1 cellular context compared by ENCODE assay signal in the genomic region with DNA sequence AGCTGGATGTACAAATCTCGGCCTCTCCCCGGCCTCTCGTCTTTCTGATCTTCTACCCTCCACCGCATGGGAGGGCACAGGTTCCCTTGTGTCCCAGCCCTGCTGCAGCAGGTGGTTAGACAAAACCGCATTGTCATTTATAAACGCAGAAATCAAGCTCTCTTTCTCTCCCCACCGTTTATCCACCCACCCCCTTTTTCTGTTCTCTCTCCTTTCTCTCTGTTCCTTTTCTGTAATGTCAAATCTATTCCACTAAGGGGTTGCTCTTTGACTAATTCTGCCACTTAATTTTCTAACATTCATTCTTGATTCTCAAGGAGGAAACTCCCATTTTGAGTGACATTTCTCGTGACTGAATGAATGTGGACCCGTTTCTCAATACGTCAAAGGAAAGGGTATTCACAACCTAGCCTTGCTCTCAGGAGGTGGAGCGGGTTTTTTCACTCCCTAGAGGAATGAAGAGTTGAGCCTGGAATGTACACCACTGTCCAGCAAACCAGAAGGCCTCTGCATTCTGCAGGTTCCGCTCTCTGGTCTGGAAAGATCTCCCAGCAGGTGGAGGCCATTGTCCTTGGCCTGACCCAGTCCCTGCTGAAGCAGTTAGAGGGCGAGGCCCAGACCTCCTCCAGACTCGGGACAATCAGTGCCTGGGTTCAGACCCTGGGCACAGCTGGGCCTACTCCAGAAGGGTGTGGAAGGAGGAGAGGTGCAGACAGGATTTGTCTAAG.
TF ChIP-seq lines count a peak whose summit lies in the region.

No MANE protein-coding gene starts in this region.

TF ChIP-seq in HepG2, 621 proteins besides CTCF, POLR2A, EP300 and RAD21 (continued from another document):
- TF ChIP-seq, protein P1, sequence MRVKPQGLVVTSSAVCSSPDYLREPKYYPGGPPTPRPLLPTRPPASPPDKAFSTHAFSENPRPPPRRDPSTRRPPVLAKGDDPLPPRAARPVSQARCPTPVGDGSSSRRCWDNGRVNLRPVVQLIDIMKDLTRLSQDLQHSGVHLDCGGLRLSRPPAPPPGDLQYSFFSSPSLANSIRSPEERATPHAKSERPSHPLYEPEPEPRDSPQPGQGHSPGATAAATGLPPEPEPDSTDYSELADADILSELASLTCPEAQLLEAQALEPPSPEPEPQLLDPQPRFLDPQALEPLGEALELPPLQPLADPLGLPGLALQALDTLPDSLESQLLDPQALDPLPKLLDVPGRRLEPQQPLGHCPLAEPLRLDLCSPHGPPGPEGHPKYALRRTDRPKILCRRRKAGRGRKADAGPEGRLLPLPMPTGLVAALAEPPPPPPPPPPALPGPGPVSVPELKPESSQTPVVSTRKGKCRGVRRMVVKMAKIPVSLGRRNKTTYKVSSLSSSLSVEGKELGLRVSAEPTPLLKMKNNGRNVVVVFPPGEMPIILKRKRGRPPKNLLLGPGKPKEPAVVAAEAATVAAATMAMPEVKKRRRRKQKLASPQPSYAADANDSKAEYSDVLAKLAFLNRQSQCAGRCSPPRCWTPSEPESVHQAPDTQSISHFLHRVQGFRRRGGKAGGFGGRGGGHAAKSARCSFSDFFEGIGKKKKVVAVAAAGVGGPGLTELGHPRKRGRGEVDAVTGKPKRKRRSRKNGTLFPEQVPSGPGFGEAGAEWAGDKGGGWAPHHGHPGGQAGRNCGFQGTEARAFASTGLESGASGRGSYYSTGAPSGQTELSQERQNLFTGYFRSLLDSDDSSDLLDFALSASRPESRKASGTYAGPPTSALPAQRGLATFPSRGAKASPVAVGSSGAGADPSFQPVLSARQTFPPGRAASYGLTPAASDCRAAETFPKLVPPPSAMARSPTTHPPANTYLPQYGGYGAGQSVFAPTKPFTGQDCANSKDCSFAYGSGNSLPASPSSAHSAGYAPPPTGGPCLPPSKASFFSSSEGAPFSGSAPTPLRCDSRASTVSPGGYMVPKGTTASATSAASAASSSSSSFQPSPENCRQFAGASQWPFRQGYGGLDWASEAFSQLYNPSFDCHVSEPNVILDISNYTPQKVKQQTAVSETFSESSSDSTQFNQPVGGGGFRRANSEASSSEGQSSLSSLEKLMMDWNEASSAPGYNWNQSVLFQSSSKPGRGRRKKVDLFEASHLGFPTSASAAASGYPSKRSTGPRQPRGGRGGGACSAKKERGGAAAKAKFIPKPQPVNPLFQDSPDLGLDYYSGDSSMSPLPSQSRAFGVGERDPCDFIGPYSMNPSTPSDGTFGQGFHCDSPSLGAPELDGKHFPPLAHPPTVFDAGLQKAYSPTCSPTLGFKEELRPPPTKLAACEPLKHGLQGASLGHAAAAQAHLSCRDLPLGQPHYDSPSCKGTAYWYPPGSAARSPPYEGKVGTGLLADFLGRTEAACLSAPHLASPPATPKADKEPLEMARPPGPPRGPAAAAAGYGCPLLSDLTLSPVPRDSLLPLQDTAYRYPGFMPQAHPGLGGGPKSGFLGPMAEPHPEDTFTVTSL (CRISPR knock-in tag; IDR thresholded peaks at IDR 0.05; ENCODE audit: borderline replicate concordance): no peak
- peak; percentile 77 for TF ChIP-seq TEAD3 (CRISPR knock-in tag; optimal IDR thresholded peaks at IDR 0.05; ENCODE audit: borderline replicate concordance)
- 0 out of 2 replicates have a peak, but pooled peaks have one; percentile 29 for TF ChIP-seq ZSCAN31 (CRISPR knock-in tag; IDR thresholded peaks at IDR 0.05; ENCODE audit: low read depth)
- TF ChIP-seq FOXO1 (CRISPR knock-in tag; IDR thresholded peaks at IDR 0.05): no peak
- TF ChIP-seq, protein P2, sequence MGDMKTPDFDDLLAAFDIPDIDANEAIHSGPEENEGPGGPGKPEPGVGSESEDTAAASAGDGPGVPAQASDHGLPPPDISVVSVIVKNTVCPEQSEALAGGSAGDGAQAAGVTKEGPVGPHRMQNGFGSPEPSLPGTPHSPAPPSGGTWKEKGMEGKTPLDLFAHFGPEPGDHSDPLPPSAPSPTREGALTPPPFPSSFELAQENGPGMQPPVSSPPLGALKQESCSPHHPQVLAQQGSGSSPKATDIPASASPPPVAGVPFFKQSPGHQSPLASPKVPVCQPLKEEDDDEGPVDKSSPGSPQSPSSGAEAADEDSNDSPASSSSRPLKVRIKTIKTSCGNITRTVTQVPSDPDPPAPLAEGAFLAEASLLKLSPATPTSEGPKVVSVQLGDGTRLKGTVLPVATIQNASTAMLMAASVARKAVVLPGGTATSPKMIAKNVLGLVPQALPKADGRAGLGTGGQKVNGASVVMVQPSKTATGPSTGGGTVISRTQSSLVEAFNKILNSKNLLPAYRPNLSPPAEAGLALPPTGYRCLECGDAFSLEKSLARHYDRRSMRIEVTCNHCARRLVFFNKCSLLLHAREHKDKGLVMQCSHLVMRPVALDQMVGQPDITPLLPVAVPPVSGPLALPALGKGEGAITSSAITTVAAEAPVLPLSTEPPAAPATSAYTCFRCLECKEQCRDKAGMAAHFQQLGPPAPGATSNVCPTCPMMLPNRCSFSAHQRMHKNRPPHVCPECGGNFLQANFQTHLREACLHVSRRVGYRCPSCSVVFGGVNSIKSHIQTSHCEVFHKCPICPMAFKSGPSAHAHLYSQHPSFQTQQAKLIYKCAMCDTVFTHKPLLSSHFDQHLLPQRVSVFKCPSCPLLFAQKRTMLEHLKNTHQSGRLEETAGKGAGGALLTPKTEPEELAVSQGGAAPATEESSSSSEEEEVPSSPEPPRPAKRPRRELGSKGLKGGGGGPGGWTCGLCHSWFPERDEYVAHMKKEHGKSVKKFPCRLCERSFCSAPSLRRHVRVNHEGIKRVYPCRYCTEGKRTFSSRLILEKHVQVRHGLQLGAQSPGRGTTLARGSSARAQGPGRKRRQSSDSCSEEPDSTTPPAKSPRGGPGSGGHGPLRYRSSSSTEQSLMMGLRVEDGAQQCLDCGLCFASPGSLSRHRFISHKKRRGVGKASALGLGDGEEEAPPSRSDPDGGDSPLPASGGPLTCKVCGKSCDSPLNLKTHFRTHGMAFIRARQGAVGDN (CRISPR knock-in tag; IDR thresholded peaks at IDR 0.05): peak; percentile 75
- peak; percentile 4; the same call in 1 of the 2 replicates for TF ChIP-seq DMAP1 (CRISPR knock-in tag; IDR thresholded peaks at IDR 0.05)
- TF ChIP-seq, protein P3, sequence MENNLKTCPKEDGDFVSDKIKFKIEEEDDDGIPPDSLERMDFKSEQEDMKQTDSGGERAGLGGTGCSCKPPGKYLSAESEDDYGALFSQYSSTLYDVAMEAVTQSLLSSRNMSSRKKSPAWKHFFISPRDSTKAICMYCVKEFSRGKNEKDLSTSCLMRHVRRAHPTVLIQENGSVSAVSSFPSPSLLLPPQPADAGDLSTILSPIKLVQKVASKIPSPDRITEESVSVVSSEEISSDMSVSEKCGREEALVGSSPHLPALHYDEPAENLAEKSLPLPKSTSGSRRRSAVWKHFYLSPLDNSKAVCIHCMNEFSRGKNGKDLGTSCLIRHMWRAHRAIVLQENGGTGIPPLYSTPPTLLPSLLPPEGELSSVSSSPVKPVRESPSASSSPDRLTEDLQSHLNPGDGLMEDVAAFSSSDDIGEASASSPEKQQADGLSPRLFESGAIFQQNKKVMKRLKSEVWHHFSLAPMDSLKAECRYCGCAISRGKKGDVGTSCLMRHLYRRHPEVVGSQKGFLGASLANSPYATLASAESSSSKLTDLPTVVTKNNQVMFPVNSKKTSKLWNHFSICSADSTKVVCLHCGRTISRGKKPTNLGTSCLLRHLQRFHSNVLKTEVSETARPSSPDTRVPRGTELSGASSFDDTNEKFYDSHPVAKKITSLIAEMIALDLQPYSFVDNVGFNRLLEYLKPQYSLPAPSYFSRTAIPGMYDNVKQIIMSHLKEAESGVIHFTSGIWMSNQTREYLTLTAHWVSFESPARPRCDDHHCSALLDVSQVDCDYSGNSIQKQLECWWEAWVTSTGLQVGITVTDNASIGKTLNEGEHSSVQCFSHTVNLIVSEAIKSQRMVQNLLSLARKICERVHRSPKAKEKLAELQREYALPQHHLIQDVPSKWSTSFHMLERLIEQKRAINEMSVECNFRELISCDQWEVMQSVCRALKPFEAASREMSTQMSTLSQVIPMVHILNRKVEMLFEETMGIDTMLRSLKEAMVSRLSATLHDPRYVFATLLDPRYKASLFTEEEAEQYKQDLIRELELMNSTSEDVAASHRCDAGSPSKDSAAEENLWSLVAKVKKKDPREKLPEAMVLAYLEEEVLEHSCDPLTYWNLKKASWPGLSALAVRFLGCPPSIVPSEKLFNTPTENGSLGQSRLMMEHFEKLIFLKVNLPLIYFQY (CRISPR knock-in tag; IDR thresholded peaks at IDR 0.05; ENCODE audit: borderline replicate concordance): peak; percentile 41; the same call in 1 of the 2 replicates
- TF ChIP-seq SALL1 (CRISPR knock-in tag; IDR thresholded peaks at IDR 0.05): peak; percentile 46
- TF ChIP-seq KDM3A (CRISPR knock-in tag; IDR thresholded peaks at IDR 0.05; ENCODE audit: low read depth): no peak
- TF ChIP-seq ZFY (CRISPR knock-in tag; IDR thresholded peaks at IDR 0.05): peak; percentile 31; the same call in 1 of the 2 replicates
- TF ChIP-seq BORCS8-MEF2B (CRISPR knock-in tag; IDR thresholded peaks at IDR 0.05): peak; percentile 39; the same call in 1 of the 2 replicates
- TF ChIP-seq, protein P4, sequence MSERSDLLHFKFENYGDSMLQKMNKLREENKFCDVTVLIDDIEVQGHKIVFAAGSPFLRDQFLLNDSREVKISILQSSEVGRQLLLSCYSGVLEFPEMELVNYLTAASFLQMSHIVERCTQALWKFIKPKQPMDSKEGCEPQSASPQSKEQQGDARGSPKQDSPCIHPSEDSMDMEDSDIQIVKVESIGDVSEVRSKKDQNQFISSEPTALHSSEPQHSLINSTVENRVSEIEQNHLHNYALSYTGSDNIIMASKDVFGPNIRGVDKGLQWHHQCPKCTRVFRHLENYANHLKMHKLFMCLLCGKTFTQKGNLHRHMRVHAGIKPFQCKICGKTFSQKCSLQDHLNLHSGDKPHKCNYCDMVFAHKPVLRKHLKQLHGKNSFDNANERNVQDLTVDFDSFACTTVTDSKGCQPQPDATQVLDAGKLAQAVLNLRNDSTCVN (CRISPR knock-in tag; IDR thresholded peaks at IDR 0.05; ENCODE audit: borderline replicate concordance): 0 out of 2 replicates have a peak, but pooled peaks have one; percentile 53
- TF ChIP-seq ZNF768 (CRISPR knock-in tag; IDR thresholded peaks at IDR 0.05): 0 out of 2 replicates have a peak, but pooled peaks have one; percentile 24
- no peak for TF ChIP-seq HNRNPH1 (optimal IDR thresholded peaks at IDR 0.05; ENCODE audit: low read depth, low read length)
- 0 out of 2 replicates have a peak, but pooled peaks have one; percentile 16 for TF ChIP-seq STAG1 (CRISPR knock-in tag; IDR thresholded peaks at IDR 0.05)
- 0 out of 2 replicates have a peak, but pooled peaks have one; percentile 32 for TF ChIP-seq RXRB (CRISPR knock-in tag; IDR thresholded peaks at IDR 0.05; ENCODE audit: borderline replicate concordance)
- TF ChIP-seq ETV5 (CRISPR knock-in tag; IDR thresholded peaks at IDR 0.05; ENCODE audit: borderline replicate concordance): 0 out of 2 replicates have a peak, but pooled peaks have one; percentile 31
- no peak for TF ChIP-seq ZFP36L2 (CRISPR knock-in tag; IDR thresholded peaks at IDR 0.05)
- TF ChIP-seq HHEX (CRISPR knock-in tag; IDR thresholded peaks at IDR 0.05): no peak
- TF ChIP-seq, protein P5, sequence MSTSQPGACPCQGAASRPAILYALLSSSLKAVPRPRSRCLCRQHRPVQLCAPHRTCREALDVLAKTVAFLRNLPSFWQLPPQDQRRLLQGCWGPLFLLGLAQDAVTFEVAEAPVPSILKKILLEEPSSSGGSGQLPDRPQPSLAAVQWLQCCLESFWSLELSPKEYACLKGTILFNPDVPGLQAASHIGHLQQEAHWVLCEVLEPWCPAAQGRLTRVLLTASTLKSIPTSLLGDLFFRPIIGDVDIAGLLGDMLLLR (CRISPR knock-in tag; IDR thresholded peaks at IDR 0.05): no peak
- TF ChIP-seq ZBTB38 (CRISPR knock-in tag; IDR thresholded peaks at IDR 0.05): peak; percentile 30; the same call in 1 of the 2 replicates
- TF ChIP-seq ZNF556 (CRISPR knock-in tag; IDR thresholded peaks at IDR 0.05; ENCODE audit: borderline replicate concordance): no peak
- TF ChIP-seq RBAK (CRISPR knock-in tag; IDR thresholded peaks at IDR 0.05): no peak
- no peak for TF ChIP-seq SIN3A (IDR thresholded peaks at IDR 0.05; ENCODE audit: borderline replicate concordance, low read depth, low read length)
- TF ChIP-seq SCMH1 (CRISPR knock-in tag; IDR thresholded peaks at IDR 0.05; ENCODE audit: borderline replicate concordance): no peak
- 0 out of 2 replicates have a peak, but pooled peaks have one; percentile 12 for TF ChIP-seq ZFX (CRISPR knock-in tag; IDR thresholded peaks at IDR 0.05; ENCODE audit: low read depth)
- 0 out of 2 replicates have a peak, but pooled peaks have one; percentile 52 for TF ChIP-seq ZSCAN21 (CRISPR knock-in tag; IDR thresholded peaks at IDR 0.05; ENCODE audit: borderline replicate concordance)
- TF ChIP-seq RELA (CRISPR knock-in tag; IDR thresholded peaks at IDR 0.05): 0 out of 2 replicates have a peak, but pooled peaks have one; percentile 47
